In the genomic region with DNA sequence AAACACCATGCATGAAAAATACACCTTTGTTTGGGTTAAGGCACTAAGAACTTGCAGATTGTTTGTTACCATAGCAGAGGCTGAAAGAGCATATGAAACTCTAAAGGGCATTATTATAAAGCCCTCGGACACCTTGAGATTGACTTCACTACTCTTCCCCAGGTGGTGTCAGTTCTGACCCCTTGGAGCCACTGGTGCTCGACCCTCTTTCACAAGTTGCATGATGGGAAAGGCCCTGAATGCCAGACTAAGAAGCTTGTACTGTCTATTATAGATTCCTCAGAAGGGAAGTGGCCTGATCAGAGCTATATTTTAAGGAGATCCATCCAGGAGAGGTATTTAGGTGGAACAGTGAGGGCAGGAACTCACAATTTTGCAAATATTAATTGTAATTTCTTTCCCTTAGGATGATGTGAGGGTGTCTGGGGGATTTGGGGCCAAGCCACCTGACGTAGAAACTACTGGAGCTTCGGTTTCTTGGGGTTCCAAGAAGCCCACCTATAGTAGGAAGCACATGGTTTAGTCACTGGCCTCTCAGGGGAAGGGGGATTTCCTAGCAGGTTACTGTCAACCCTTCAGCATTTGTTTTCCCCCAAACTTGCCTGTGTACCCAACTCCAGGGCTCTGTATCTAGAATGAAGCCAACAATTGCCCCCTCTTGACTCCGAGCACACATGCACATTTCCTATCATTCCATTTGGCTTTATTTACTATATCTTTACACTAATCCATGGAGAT, we compare ENCODE assay signal across 19 cellular contexts.
"Had no signal": no experiment of that assay in that cellular context is flagged by ENCODE, and none has a peak within 500 bp of the region (broad histone marks: within the 10 kb centered on the region; RNA-seq: fewer than 3 reads in every experiment).

No MANE protein-coding gene starts in this region.

- DNase-seq: KBM-7, MV-4-11, NCI-H1048, NCI-H1105, NCI-H1417, NCI-H1436 treated with DMSO at 0.1 percent for 48 hours, NCI-H1694, NCI-H1930, NCI-H2081, NCI-H2107, NCI-H2227 treated with DMSO at 0.1 percent for 48 hours, NCI-H524, NCI-H748 treated with DMSO at 0.1 percent for 48 hours, PC-3, SHP77, SK-N-SH, SW 1271 had no signal

- H3K9ac ChIP-seq: SK-N-SH had no signal

- ATAC-seq: Panc1, PC-3 had no signal

- H3K27ac ChIP-seq: RWPE1 had no signal

- H3K4me2 ChIP-seq: SK-N-SH had no signal

- H3K9me3 ChIP-seq: SK-N-SH had no signal
